In genomic region chr11:66001941-66002647, GRCh38 we compare ENCODE assay signal across 1 cellular context.
A peak's percentile ranks its signal among the peaks of the same experiment; 100 is the strongest.
TF ChIP-seq lines count a peak whose summit lies in the region.

BANF1 (plus strand) TSS chr11:66002503; CDS start chr11:66003251, 748 bp downstream.
EIF1AD (minus strand) TSS chr11:66002157; CDS start chr11:66000389, 1,768 bp downstream.

TF ChIP-seq in SK-N-SH, 30 proteins besides CTCF, POLR2A, EP300 and RAD21 (continued from another document):
- TF ChIP-seq REST (IDR thresholded peaks at IDR 0.05; ENCODE audit: low read depth, low read length) (peak; percentile 24; the same call in 1 of the 2 replicates), CHD2 (IDR thresholded peaks at IDR 0.05; ENCODE audit: low read length, partially characterized antibody) (peak; percentile 98), TAF1 (IDR thresholded peaks at IDR 0.05; ENCODE audit: borderline replicate concordance, low read depth, low read length) (peak; percentile 92), MEF2A (IDR thresholded peaks at IDR 0.05; ENCODE audit: borderline replicate concordance, low read depth) (peak; percentile 10; the same call in 1 of the 2 replicates), MAX (IDR thresholded peaks at IDR 0.05; ENCODE audit: low read depth) (peak; percentile 90), USF1 (IDR thresholded peaks at IDR 0.05; ENCODE audit: borderline replicate concordance, low read depth) (peak; percentile 63), FOXJ3 (CRISPR knock-in tag; IDR thresholded peaks at IDR 0.05) (no peak), SIN3A (IDR thresholded peaks at IDR 0.05; ENCODE audit: borderline replicate concordance, low read depth, low read length) (peak; percentile 88)
